1 cellular context compared by ENCODE assay signal in the genomic region with DNA sequence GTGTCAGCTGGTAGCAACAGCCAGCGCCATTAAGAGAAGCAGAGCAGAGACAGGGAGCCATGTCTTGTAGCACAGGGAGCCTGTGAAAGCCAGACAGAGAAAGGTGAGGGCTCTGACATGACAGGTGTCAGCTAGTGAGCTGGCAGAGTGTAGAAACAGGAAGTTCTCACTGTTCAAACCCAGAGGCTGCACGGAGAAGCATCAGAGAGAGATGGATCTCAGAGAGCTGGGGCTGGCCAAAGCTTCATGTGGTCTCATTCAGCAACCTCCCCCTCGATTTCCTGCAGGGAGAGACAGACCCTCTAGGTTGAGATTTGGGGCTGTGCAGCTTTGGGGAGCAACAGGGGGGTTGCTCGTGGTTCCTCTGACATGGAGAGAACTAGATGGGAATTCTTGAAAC.
TF ChIP-seq lines count a peak whose summit lies in the region.

No MANE protein-coding gene starts in this region.

TF ChIP-seq in HepG2, 621 proteins besides CTCF, POLR2A, EP300 and RAD21 (continued from another document):
- TF ChIP-seq, protein P1, sequence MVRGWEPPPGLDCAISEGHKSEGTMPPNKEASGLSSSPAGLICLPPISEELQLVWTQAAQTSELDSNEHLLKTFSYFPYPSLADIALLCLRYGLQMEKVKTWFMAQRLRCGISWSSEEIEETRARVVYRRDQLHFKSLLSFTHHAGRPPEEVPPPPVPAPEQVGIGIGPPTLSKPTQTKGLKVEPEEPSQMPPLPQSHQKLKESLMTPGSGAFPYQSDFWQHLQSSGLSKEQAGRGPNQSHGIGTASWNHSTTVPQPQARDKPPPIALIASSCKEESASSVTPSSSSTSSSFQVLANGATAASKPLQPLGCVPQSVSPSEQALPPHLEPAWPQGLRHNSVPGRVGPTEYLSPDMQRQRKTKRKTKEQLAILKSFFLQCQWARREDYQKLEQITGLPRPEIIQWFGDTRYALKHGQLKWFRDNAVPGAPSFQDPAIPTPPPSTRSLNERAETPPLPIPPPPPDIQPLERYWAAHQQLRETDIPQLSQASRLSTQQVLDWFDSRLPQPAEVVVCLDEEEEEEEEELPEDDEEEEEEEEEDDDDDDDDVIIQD (CRISPR knock-in tag; IDR thresholded peaks at IDR 0.05; ENCODE audit: low read depth): no peak
- TF ChIP-seq ZNF367 (CRISPR knock-in tag; IDR thresholded peaks at IDR 0.05; ENCODE audit: borderline replicate concordance) (no peak), ZNF770 (CRISPR knock-in tag; IDR thresholded peaks at IDR 0.05) (no peak), REST (IDR thresholded peaks at IDR 0.05; ENCODE audit: borderline replicate concordance in 1 of 2, low read depth in 1 of 2, low read length in 2 of 2) (no peak), ZNF17 (CRISPR knock-in tag; IDR thresholded peaks at IDR 0.05) (no peak), IKZF4 (CRISPR knock-in tag; IDR thresholded peaks at IDR 0.05; ENCODE audit: borderline replicate concordance, low read depth, not compliant biosample characterization) (no peak), ZBTB10 (CRISPR knock-in tag; IDR thresholded peaks at IDR 0.05; ENCODE audit: borderline replicate concordance) (no peak)
